ENCODE assay signal across 23 cellular contexts in the genomic region with DNA sequence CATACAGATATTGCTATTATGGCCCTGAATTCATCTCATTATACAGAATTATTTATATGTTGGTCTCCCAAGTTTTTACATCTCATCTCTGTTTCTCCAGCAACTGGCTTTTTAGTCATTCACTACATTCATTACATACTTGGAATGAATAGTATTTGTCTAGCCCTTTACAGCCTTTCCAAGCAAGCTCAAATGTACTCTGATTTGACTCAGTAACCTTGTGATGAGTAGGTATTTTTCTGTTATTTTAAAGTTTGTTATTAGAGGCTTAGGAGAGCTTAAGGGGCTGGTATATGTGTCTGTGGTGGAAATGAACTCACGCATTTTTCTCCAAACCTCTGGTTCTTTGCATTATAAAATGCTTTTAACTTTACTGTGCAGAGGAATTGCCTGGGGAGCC.
DNase-seq lines count a peak whose midpoint lies in the region; ATAC-seq and TF ChIP-seq lines count a peak whose summit lies in the region.
"Had no signal": no experiment of that assay in that cellular context is flagged by ENCODE, and none has a peak within 500 bp of the region (broad histone marks: within the 10 kb centered on the region; RNA-seq: fewer than 3 reads in every experiment).

No MANE protein-coding gene starts in this region.

- ATAC-seq in GM19328 (IDR thresholded peaks at IDR 0.05; ENCODE audit: unreplicated experiment) = no peak
- ATAC-seq: CD8-positive, alpha-beta T cell; GM12878; GM23338; Panc1 had no signal

- no peaks in the 10 kb centered on the region for H3K9me2 ChIP-seq in MM.1S (replicated peaks; ENCODE audit: insufficient read depth, low read length)

- no peaks in the 10 kb centered on the region for H3K27me3 ChIP-seq in smooth muscle cell (ENCODE audit: low read depth)
- H3K27me3 ChIP-seq in MM.1S (replicated peaks; ENCODE audit: insufficient read depth, low read length) = no peaks in the 10 kb centered on the region

- peak overlapping the region; percentile 12 for H3K4me2 ChIP-seq in smooth muscle cell
- H3K4me2 ChIP-seq in MM.1S (ENCODE audit: low read depth, low read length) = no peak overlapping the region
- H3K4me2 ChIP-seq: GM23338 had no signal

- no peak overlapping the region for H3K4me3 ChIP-seq in smooth muscle cell
- H3K4me3 ChIP-seq in MM.1S (ENCODE audit: low read length) = no peak overlapping the region
- H3K4me3 ChIP-seq: GM12878, GM23338 had no signal

- H3K9ac ChIP-seq in smooth muscle cell (ENCODE audit: low read depth) = no peak overlapping the region
- H3K9ac ChIP-seq in MM.1S (ENCODE audit: low read length) = no peak overlapping the region

- H3K9me3 ChIP-seq in smooth muscle cell (replicated peaks; ENCODE audit: low read depth) (no peaks in the 10 kb centered on the region), MM.1S (replicated peaks; ENCODE audit: insufficient read depth, low read length) (no peaks in the 10 kb centered on the region)
- H3K9me3 ChIP-seq: Caco-2 had no signal

- H2AFZ ChIP-seq in smooth muscle cell (ENCODE audit: low read depth) (no peak overlapping the region), MM.1S (ENCODE audit: low read length) (no peak overlapping the region)
- H2AFZ ChIP-seq: GM23338 had no signal

- peaks cover 20% of the 10 kb centered on the region for H4K20me1 ChIP-seq in smooth muscle cell (ENCODE audit: low read depth)
- no peaks in the 10 kb centered on the region for H4K20me1 ChIP-seq in MM.1S (ENCODE audit: insufficient read depth, low read length)

- H3K36me3 ChIP-seq in smooth muscle cell (ENCODE audit: low read depth) (no peaks in the 10 kb centered on the region), MM.1S (replicated peaks; ENCODE audit: insufficient read depth, low read length) (no peaks in the 10 kb centered on the region)

- TF ChIP-seq CTCF in smooth muscle cell (IDR thresholded peaks at IDR 0.05; ENCODE audit: borderline replicate concordance, insufficient read depth, poor library complexity, severe bottlenecking) = no peak
- no peak for TF ChIP-seq CTCF in MM.1S (IDR thresholded peaks at IDR 0.05; ENCODE audit: low read length)

- DNase-seq in EH (ENCODE audit: low read depth) (peak; percentile 57), amniotic stem cell (lab: John Stamatoyannopoulos, UW) (peak; percentile 54), fibroblast of peridontal ligament (ENCODE audit: extremely low read depth) (peak; percentile 10), smooth muscle cell (lab: John Stamatoyannopoulos, UW; ENCODE audit: unreplicated experiment) (no peak), NCI-H526 treated with DMSO at 0.1 percent for 48 hours (lab: John Stamatoyannopoulos, UW) (no peak), MM.1S (no peak)
- DNase-seq in activated CD4-positive, CD25-positive, alpha-beta regulatory T cell treated with anti-CD3 and anti-CD28 coated beads, Interleukin-2, amount 50 U/mL, for 72 hours = no peak
- DNase-seq: C1 segment of cervical spinal cord; Caco-2; CD8-positive, alpha-beta T cell; EL; GDM1; H9; KBM-7; NCI-H2029; NCI-H446 treated with DMSO at 0.1 percent for 48 hours; NCI-H526; SHP77 had no signal

- no peaks in the 10 kb centered on the region for H3F3A ChIP-seq in smooth muscle cell (ENCODE audit: low read depth)
- no peaks in the 10 kb centered on the region for H3F3A ChIP-seq in MM.1S (ENCODE audit: insufficient read depth, low read length)

- H3K4me1 ChIP-seq in smooth muscle cell (ENCODE audit: low read depth) (no peaks in the 10 kb centered on the region), MM.1S (ENCODE audit: low read length) (0 out of 2 replicates have a peak, but pooled peaks cover 7% of the 10 kb centered on the region)
- H3K4me1 ChIP-seq: Caco-2 had no signal

- peak overlapping the region; percentile 30 for H3K27ac ChIP-seq in smooth muscle cell (ENCODE audit: low read depth)
- no peak overlapping the region for H3K27ac ChIP-seq in MM.1S (ENCODE audit: low read length)
- H3K27ac ChIP-seq: RWPE1 had no signal

- WGBS in smooth muscle cell (ENCODE audit: low lambda C conversion rate) = 53% methylated on average over 1 of the region's 1 CpG

- H3K79me2 ChIP-seq in smooth muscle cell (ENCODE audit: low read depth) (no peaks in the 10 kb centered on the region), MM.1S (ENCODE audit: low read length) (peaks cover 37% of the 10 kb centered on the region)

Comparison
In these comparisons a context has a peak if more than half of its experiments do, and no peak if none do; other contexts are left out.
1. DNase-seq: peak in EH (single experiment), amniotic stem cell (single experiment) and fibroblast of peridontal ligament (single experiment); none in smooth muscle cell (single experiment), NCI-H526 treated with DMSO at 0.1 percent for 48 hours (single experiment), activated CD4-positive, CD25-positive, alpha-beta regulatory T cell treated with anti-CD3 and anti-CD28 coated beads, Interleukin-2, amount 50 U/mL, for 72 hours (single experiment) and MM.1S (single experiment).